Comparison of ENCODE assay signal across 8 cellular contexts in the genomic region with DNA sequence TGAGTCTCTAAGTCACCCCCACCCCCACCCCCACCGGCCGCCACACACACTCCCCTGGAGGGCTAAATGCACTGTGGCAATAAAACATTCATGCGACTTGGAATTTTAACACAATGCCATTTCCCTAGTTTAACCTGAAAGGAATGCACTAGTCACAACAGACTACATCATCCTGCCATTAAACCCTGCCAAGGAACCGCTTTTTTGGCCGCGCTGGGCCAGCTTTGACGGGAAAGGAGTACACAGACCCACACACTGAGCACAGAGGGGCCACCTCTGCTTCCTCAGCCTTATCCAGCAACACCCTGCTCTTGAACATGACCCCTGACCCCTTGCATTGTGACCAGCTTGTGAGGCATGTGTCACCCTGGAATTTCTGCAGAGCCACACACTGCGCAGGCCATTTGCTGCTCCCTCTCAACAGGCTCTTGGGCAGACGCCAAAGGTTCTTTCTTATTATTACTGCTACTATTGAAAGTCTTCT.
DNase-seq lines count a peak whose midpoint lies in the region; ATAC-seq, FAIRE-seq and TF ChIP-seq lines count a peak whose summit lies in the region.

No MANE protein-coding gene starts in this region.

- no peaks in the 10 kb centered on the region for H3K36me3 Mint-ChIP-seq in glutamatergic neuron (ENCODE audit: unreplicated experiment)
- H3K36me3 Mint-ChIP-seq in progenitor cell of endocrine pancreas (ENCODE audit: insufficient read depth): no peaks in the 10 kb centered on the region
- H3K36me3 Mint-ChIP-seq in activated T-helper 1 cell treated with anti-CD3 and anti-CD28 coated beads, Interleukin-12 subunit alpha, Interleukin-12 subunit beta, Interleukin-2, Interleukin-4 antibody, amounts not matched to agents 30 ng/mL and 10 ng/mL and 1 ng/mL, durations not matched to agents 14 hours and 24 hours and 36 hours (ENCODE audit: low read depth): no peaks in the 10 kb centered on the region
- H3K36me3 Mint-ChIP-seq in effector memory CD8-positive, alpha-beta T cell (ENCODE audit: insufficient read depth): no peaks in the 10 kb centered on the region

- peak; percentile 91 for ATAC-seq in SK-N-SH treated with all-trans-retinoic acid at 6 μM for 48 hours
- ATAC-seq in effector memory CD8-positive, alpha-beta T cell (replicated peaks): no peak

- peak; percentile 81 for DNase-seq in glutamatergic neuron
- DNase-seq in progenitor cell of endocrine pancreas (ENCODE audit: low spot score, unreplicated experiment): peak; percentile 48
- DNase-seq in NCI-H524 treated with DMSO at 0.1 percent for 48 hours (lab: John Stamatoyannopoulos, UW): no peak
- no peak for DNase-seq in activated T-helper 1 cell treated with anti-CD3 and anti-CD28 coated beads, Interleukin-12 subunit alpha, Interleukin-12 subunit beta, Interleukin-2, Interleukin-4 antibody, amounts not matched to agents 30 ng/mL and 10 ng/mL and 1 ng/mL, durations not matched to agents 14 hours and 24 hours and 36 hours (ENCODE audit: low spot score)
- DNase-seq in activated CD4-positive, alpha-beta T cell treated with anti-CD3 and anti-CD28 coated beads, Interleukin-2, amount 50 U/mL, for 4 hours: no peak
- no peak for DNase-seq in effector memory CD8-positive, alpha-beta T cell

- H3K4me1 Mint-ChIP-seq in glutamatergic neuron (ENCODE audit: low read depth, unreplicated experiment) (peaks cover 46% of the 10 kb centered on the region), progenitor cell of endocrine pancreas (ENCODE audit: low read depth) (peaks cover 20% of the 10 kb centered on the region)
- no peaks in the 10 kb centered on the region for H3K4me1 Mint-ChIP-seq in activated T-helper 1 cell treated with anti-CD3 and anti-CD28 coated beads, Interleukin-12 subunit alpha, Interleukin-12 subunit beta, Interleukin-2, Interleukin-4 antibody, amounts not matched to agents 30 ng/mL and 10 ng/mL and 1 ng/mL, durations not matched to agents 14 hours and 24 hours and 36 hours (ENCODE audit: low read depth)
- H3K4me1 Mint-ChIP-seq in effector memory CD8-positive, alpha-beta T cell (ENCODE audit: low read depth in 2 of 2): no peaks in the 10 kb centered on the region

- intact Hi-C loops in activated T-helper 1 cell treated with anti-CD3 and anti-CD28 coated beads, Interleukin-12 subunit alpha, Interleukin-12 subunit beta, Interleukin-2, Interleukin-4 antibody, amounts not matched to agents 30 ng/mL and 10 ng/mL and 1 ng/mL, durations not matched to agents 14 hours and 24 hours and 36 hours (cut with micrococcal nuclease): no loop called here

- H3K27ac Mint-ChIP-seq in glutamatergic neuron (ENCODE audit: unreplicated experiment): peak overlapping the region; percentile 95
- H3K27ac Mint-ChIP-seq in progenitor cell of endocrine pancreas: peak overlapping the region; percentile 18
- H3K27ac Mint-ChIP-seq in activated T-helper 1 cell treated with anti-CD3 and anti-CD28 coated beads, Interleukin-12 subunit alpha, Interleukin-12 subunit beta, Interleukin-2, Interleukin-4 antibody, amounts not matched to agents 30 ng/mL and 10 ng/mL and 1 ng/mL, durations not matched to agents 14 hours and 24 hours and 36 hours: no peak overlapping the region
- H3K27ac Mint-ChIP-seq in effector memory CD8-positive, alpha-beta T cell: no peak overlapping the region

- H3K9me3 Mint-ChIP-seq in glutamatergic neuron (ENCODE audit: unreplicated experiment) (peaks cover 11% of the 10 kb centered on the region), progenitor cell of endocrine pancreas (ENCODE audit: low read depth) (no peaks in the 10 kb centered on the region)
- no peaks in the 10 kb centered on the region for H3K9me3 Mint-ChIP-seq in activated T-helper 1 cell treated with anti-CD3 and anti-CD28 coated beads, Interleukin-12 subunit alpha, Interleukin-12 subunit beta, Interleukin-2, Interleukin-4 antibody, amounts not matched to agents 30 ng/mL and 10 ng/mL and 1 ng/mL, durations not matched to agents 14 hours and 24 hours and 36 hours
- H3K9me3 Mint-ChIP-seq in effector memory CD8-positive, alpha-beta T cell: peaks cover 4 to 9% of the 10 kb centered on the region in 2 donors

- peak; percentile 99 for FAIRE-seq in G401.6 (lab: Jason Lieb, UNC)

- H3K27me3 Mint-ChIP-seq in glutamatergic neuron (ENCODE audit: unreplicated experiment): peaks cover 10% of the 10 kb centered on the region
- H3K27me3 Mint-ChIP-seq in progenitor cell of endocrine pancreas: peaks cover 16% of the 10 kb centered on the region
- H3K27me3 Mint-ChIP-seq in activated T-helper 1 cell treated with anti-CD3 and anti-CD28 coated beads, Interleukin-12 subunit alpha, Interleukin-12 subunit beta, Interleukin-2, Interleukin-4 antibody, amounts not matched to agents 30 ng/mL and 10 ng/mL and 1 ng/mL, durations not matched to agents 14 hours and 24 hours and 36 hours (ENCODE audit: insufficient read depth): peaks cover 1% of the 10 kb centered on the region
- H3K27me3 Mint-ChIP-seq in effector memory CD8-positive, alpha-beta T cell: no peaks in the 10 kb centered on the region

- peak overlapping the region; percentile 84 for H3K4me3 Mint-ChIP-seq in glutamatergic neuron (ENCODE audit: unreplicated experiment)
- no peak overlapping the region for H3K4me3 Mint-ChIP-seq in progenitor cell of endocrine pancreas (ENCODE audit: low read depth)
- no peak overlapping the region for H3K4me3 Mint-ChIP-seq in activated T-helper 1 cell treated with anti-CD3 and anti-CD28 coated beads, Interleukin-12 subunit alpha, Interleukin-12 subunit beta, Interleukin-2, Interleukin-4 antibody, amounts not matched to agents 30 ng/mL and 10 ng/mL and 1 ng/mL, durations not matched to agents 14 hours and 24 hours and 36 hours
- no peak overlapping the region for H3K4me3 Mint-ChIP-seq in effector memory CD8-positive, alpha-beta T cell

- no peak for TF ChIP-seq CTCF in glutamatergic neuron (IDR thresholded peaks at IDR 0.05; ENCODE audit: partially characterized antibody, unreplicated experiment)
- no peak for TF ChIP-seq CTCF in progenitor cell of endocrine pancreas (IDR thresholded peaks at IDR 0.05; ENCODE audit: unreplicated experiment)

TF ChIP-seq in SK-N-SH treated with all-trans-retinoic acid at 6 μM for 48 hours, 23 proteins besides CTCF, POLR2A, EP300 and RAD21 (continues in another document):
- TF ChIP-seq CSDC2 (CRISPR knock-in tag; IDR thresholded peaks at IDR 0.05) (no peak), ZFP3 (CRISPR knock-in tag; IDR thresholded peaks at IDR 0.05) (peak; percentile 73), SNAI2 (CRISPR knock-in tag; IDR thresholded peaks at IDR 0.05) (peak; percentile 38; the same call in 1 of the 2 replicates), ARNTL (CRISPR knock-in tag; IDR thresholded peaks at IDR 0.05; ENCODE audit: borderline replicate concordance, low read depth) (no peak), OSR1 (CRISPR knock-in tag; IDR thresholded peaks at IDR 0.05) (no peak), BACH2 (CRISPR knock-in tag; IDR thresholded peaks at IDR 0.05; ENCODE audit: borderline replicate concordance) (no peak)
- TF ChIP-seq, protein P1, sequence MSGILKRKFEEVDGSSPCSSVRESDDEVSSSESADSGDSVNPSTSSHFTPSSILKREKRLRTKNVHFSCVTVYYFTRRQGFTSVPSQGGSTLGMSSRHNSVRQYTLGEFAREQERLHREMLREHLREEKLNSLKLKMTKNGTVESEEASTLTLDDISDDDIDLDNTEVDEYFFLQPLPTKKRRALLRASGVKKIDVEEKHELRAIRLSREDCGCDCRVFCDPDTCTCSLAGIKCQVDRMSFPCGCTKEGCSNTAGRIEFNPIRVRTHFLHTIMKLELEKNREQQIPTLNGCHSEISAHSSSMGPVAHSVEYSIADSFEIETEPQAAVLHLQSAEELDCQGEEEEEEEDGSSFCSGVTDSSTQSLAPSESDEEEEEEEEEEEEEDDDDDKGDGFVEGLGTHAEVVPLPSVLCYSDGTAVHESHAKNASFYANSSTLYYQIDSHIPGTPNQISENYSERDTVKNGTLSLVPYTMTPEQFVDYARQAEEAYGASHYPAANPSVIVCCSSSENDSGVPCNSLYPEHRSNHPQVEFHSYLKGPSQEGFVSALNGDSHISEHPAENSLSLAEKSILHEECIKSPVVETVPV (CRISPR knock-in tag; IDR thresholded peaks at IDR 0.05): no peak
- TF ChIP-seq, protein P2, sequence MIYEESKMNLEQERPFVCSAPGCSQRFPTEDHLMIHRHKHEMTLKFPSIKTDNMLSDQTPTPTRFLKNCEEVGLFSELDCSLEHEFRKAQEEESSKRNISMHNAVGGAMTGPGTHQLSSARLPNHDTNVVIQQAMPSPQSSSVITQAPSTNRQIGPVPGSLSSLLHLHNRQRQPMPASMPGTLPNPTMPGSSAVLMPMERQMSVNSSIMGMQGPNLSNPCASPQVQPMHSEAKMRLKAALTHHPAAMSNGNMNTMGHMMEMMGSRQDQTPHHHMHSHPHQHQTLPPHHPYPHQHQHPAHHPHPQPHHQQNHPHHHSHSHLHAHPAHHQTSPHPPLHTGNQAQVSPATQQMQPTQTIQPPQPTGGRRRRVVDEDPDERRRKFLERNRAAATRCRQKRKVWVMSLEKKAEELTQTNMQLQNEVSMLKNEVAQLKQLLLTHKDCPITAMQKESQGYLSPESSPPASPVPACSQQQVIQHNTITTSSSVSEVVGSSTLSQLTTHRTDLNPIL (CRISPR knock-in tag; IDR thresholded peaks at IDR 0.05; ENCODE audit: low read depth): peak; percentile 82
- TF ChIP-seq, protein P3, sequence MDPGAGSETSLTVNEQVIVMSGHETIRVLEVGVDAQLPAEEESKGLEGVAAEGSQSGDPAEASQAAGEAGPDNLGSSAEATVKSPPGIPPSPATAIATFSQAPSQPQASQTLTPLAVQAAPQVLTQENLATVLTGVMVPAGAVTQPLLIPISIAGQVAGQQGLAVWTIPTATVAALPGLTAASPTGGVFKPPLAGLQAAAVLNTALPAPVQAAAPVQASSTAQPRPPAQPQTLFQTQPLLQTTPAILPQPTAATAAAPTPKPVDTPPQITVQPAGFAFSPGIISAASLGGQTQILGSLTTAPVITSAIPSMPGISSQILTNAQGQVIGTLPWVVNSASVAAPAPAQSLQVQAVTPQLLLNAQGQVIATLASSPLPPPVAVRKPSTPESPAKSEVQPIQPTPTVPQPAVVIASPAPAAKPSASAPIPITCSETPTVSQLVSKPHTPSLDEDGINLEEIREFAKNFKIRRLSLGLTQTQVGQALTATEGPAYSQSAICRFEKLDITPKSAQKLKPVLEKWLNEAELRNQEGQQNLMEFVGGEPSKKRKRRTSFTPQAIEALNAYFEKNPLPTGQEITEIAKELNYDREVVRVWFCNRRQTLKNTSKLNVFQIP (CRISPR knock-in tag; IDR thresholded peaks at IDR 0.05; ENCODE audit: borderline replicate concordance, low read depth): no peak; the same call in 1 of the 2 replicates

Comparison
In these comparisons a context has a peak if more than half of its experiments do, and no peak if none do; other contexts are left out.
1. DNase-seq: peak in glutamatergic neuron (single experiment) and progenitor cell of endocrine pancreas (single experiment); none in NCI-H524 treated with DMSO at 0.1 percent for 48 hours (single experiment), activated T-helper 1 cell treated with anti-CD3 and anti-CD28 coated beads, Interleukin-12 subunit alpha, Interleukin-12 subunit beta, Interleukin-2, Interleukin-4 antibody, amounts not matched to agents 30 ng/mL and 10 ng/mL and 1 ng/mL, durations not matched to agents 14 hours and 24 hours and 36 hours (single experiment), activated CD4-positive, alpha-beta T cell treated with anti-CD3 and anti-CD28 coated beads, Interleukin-2, amount 50 U/mL, for 4 hours (0 of 2) and effector memory CD8-positive, alpha-beta T cell (0 of 3).
2. H3K27ac Mint-ChIP-seq: peak in glutamatergic neuron (single experiment) and progenitor cell of endocrine pancreas (single experiment); none in activated T-helper 1 cell treated with anti-CD3 and anti-CD28 coated beads, Interleukin-12 subunit alpha, Interleukin-12 subunit beta, Interleukin-2, Interleukin-4 antibody, amounts not matched to agents 30 ng/mL and 10 ng/mL and 1 ng/mL, durations not matched to agents 14 hours and 24 hours and 36 hours (single experiment) and effector memory CD8-positive, alpha-beta T cell (0 of 2).